In genomic region chr10:91590904-91591791, GRCh38 we compare ENCODE assay signal across 10 cellular contexts. TPM values are rescaled to one million over a fixed set of nuclear protein-coding genes. Genes with fewer than 3 reads are reported as not detected.
DNase-seq lines count a peak whose midpoint lies in the region; FAIRE-seq and TF ChIP-seq lines count a peak whose summit lies in the region.
"Had no signal": no experiment of that assay in that cellular context is flagged by ENCODE, and none has a peak within 500 bp of the region (broad histone marks: within the 10 kb centered on the region; RNA-seq: fewer than 3 reads in every experiment).

No MANE protein-coding gene starts in this region.

- TF ChIP-seq CTCF in AG04450 (IDR thresholded peaks at IDR 0.05; ENCODE audit: low read depth, low read length) = 0 out of 2 replicates have a peak, but pooled peaks have one; percentile 12

- no peaks in the 10 kb centered on the region for H3K36me3 Mint-ChIP-seq in activated T-helper 2 cell treated with anti-CD3 and anti-CD28 coated beads, Interferon-gamma antibody, Interleukin-2, Interleukin-4, amounts not matched to agents 10 μg/mL and 5 μg/mL and 100 μg/mL, durations not matched to agents 14 hours and 24 hours and 36 hours (ENCODE audit: low read depth)
- H3K36me3 Mint-ChIP-seq: naive B cell had no signal

- CTCF ChIA-PET in AG04450 (lab: Charles Lee) = interaction anchor here (0.6 to 2.9 kb wide), 5 partner anchors 36 to 180 kb away, joined by 3 to 24 read pairs (median 4); no protein-coding TSS in a partner anchor

- H3K27ac ChIP-seq in AG04450 (ENCODE audit: low read depth, low read length) (peak overlapping the region; percentile 98), epithelial cell of prostate (peak overlapping the region; percentile 33)

- H3K9me3 ChIP-seq in AG04450 (ENCODE audit: control insufficient read depth, insufficient read depth, low read length) = no peaks in the 10 kb centered on the region

- intact Hi-C loops in activated T-helper 2 cell treated with anti-CD3 and anti-CD28 coated beads, Interferon-gamma antibody, Interleukin-2, Interleukin-4, amounts not matched to agents 10 μg/mL and 5 μg/mL and 100 μg/mL, durations not matched to agents 14 hours and 24 hours and 36 hours (cut with micrococcal nuclease) = no loop called here

- H3K27me3 ChIP-seq in AG04450 (ENCODE audit: control insufficient read depth, insufficient read depth, low read length) = no peaks in the 10 kb centered on the region

- peak overlapping the region; percentile 11; the same call in 1 of the 2 replicates for H3K4me3 ChIP-seq in AG04450 (ENCODE audit: low read depth, low read length)

- no peaks in the 10 kb centered on the region for H3K4me1 Mint-ChIP-seq in activated T-helper 2 cell treated with anti-CD3 and anti-CD28 coated beads, Interferon-gamma antibody, Interleukin-2, Interleukin-4, amounts not matched to agents 10 μg/mL and 5 μg/mL and 100 μg/mL, durations not matched to agents 14 hours and 24 hours and 36 hours (ENCODE audit: low read depth)
- H3K4me1 Mint-ChIP-seq: activated T-helper 17 cell treated with anti-CD3 and anti-CD28 coated beads, Interleukin-2, amount 50 U/mL, for 72 hours; naive B cell had no signal

- H3K27ac Mint-ChIP-seq in activated T-helper 2 cell treated with anti-CD3 and anti-CD28 coated beads, Interferon-gamma antibody, Interleukin-2, Interleukin-4, amounts not matched to agents 10 μg/mL and 5 μg/mL and 100 μg/mL, durations not matched to agents 14 hours and 24 hours and 36 hours = no peak overlapping the region
- H3K27ac Mint-ChIP-seq: activated T-helper 17 cell treated with anti-CD3 and anti-CD28 coated beads, Interleukin-2, amount 50 U/mL, for 72 hours; naive B cell had no signal

- no peaks in the 10 kb centered on the region for H3K9me3 Mint-ChIP-seq in activated T-helper 2 cell treated with anti-CD3 and anti-CD28 coated beads, Interferon-gamma antibody, Interleukin-2, Interleukin-4, amounts not matched to agents 10 μg/mL and 5 μg/mL and 100 μg/mL, durations not matched to agents 14 hours and 24 hours and 36 hours
- H3K9me3 Mint-ChIP-seq: activated T-helper 17 cell treated with anti-CD3 and anti-CD28 coated beads, Interleukin-2, amount 50 U/mL, for 72 hours; naive B cell had no signal

- H3K27me3 Mint-ChIP-seq in activated T-helper 2 cell treated with anti-CD3 and anti-CD28 coated beads, Interferon-gamma antibody, Interleukin-2, Interleukin-4, amounts not matched to agents 10 μg/mL and 5 μg/mL and 100 μg/mL, durations not matched to agents 14 hours and 24 hours and 36 hours (ENCODE audit: low read depth) = no peaks in the 10 kb centered on the region

- H3K4me3 Mint-ChIP-seq in activated T-helper 2 cell treated with anti-CD3 and anti-CD28 coated beads, Interferon-gamma antibody, Interleukin-2, Interleukin-4, amounts not matched to agents 10 μg/mL and 5 μg/mL and 100 μg/mL, durations not matched to agents 14 hours and 24 hours and 36 hours (ENCODE audit: low read depth) = no peak overlapping the region
- H3K4me3 Mint-ChIP-seq: activated T-helper 17 cell treated with anti-CD3 and anti-CD28 coated beads, Interleukin-2, amount 50 U/mL, for 72 hours; naive B cell had no signal

- no peak for FAIRE-seq in HTR-8/SVneo (lab: Jason Lieb, UNC)

- DNase-seq in AG04450 (ENCODE audit: low read depth, low spot score) = peak; percentile 81
- peak; percentile 15 for DNase-seq in NCI-H446 treated with DMSO at 0.1 percent for 48 hours (lab: John Stamatoyannopoulos, UW)
- DNase-seq in epithelial cell of prostate (ENCODE audit: low read depth, low spot score) = no peak
- DNase-seq in myocyte (ENCODE audit: low read depth) = peak; percentile 98
- no peak for DNase-seq in HTR-8/SVneo (ENCODE audit: insufficient read length, low spot score)
- no peak for DNase-seq in NAMALWA (ENCODE audit: low spot score)
- DNase-seq in activated T-helper 2 cell treated with anti-CD3 and anti-CD28 coated beads, Interferon-gamma antibody, Interleukin-2, Interleukin-4, amounts not matched to agents 10 μg/mL and 5 μg/mL and 100 μg/mL, durations not matched to agents 14 hours and 24 hours and 36 hours (ENCODE audit: low spot score) = no peak
- DNase-seq in NCI-H526 treated with DMSO at 0.1 percent for 48 hours (lab: John Stamatoyannopoulos, UW) = no peak
- DNase-seq: naive B cell had no signal

- POLR2A ChIA-PET in AG04450 (lab: Yijun Ruan, JAX) = interaction anchor here (1.1 to 4.4 kb wide), 6 partner anchors 7 to 42 kb away, joined by 3 to 23 read pairs (median 12); partner anchors contain the start of gene PPP1R3C

RNA-seq across cellular contexts. Expression of gene PPP1R3C, which starts 41.7 kb away (rescaled TPM):
- polyA plus RNA-seq in AG04450 (2011; rRNA removed) = 42.2 and 51.1 TPM in 2 replicates
- 60.6 and 76.4 TPM in 2 replicates for polyA minus RNA-seq in AG04450 (2011; rRNA and poly(A)+ RNA removed)
- total RNA-seq in myocyte = 136 and 154 TPM in 2 replicates
- 46.9 TPM for polyA plus RNA-seq in myocyte (2012)
- total RNA-seq in activated T-helper 2 cell treated with anti-CD3 and anti-CD28 coated beads, Interferon-gamma antibody, Interleukin-2, Interleukin-4, amounts not matched to agents 10 μg/mL and 5 μg/mL and 100 μg/mL, durations not matched to agents 14 hours and 24 hours and 36 hours = 0.14 and 0.21 TPM in 2 replicates

Comparison
In these comparisons a context has a peak if more than half of its experiments do, and no peak if none do; other contexts are left out.
1. DNase-seq: peak in AG04450 (single experiment), NCI-H446 treated with DMSO at 0.1 percent for 48 hours (single experiment) and myocyte (single experiment); none in epithelial cell of prostate (single experiment), HTR-8/SVneo (single experiment), NAMALWA (single experiment), activated T-helper 2 cell treated with anti-CD3 and anti-CD28 coated beads, Interferon-gamma antibody, Interleukin-2, Interleukin-4, amounts not matched to agents 10 μg/mL and 5 μg/mL and 100 μg/mL, durations not matched to agents 14 hours and 24 hours and 36 hours (single experiment) and NCI-H526 treated with DMSO at 0.1 percent for 48 hours (single experiment).
2. RNA of gene PPP1R3C, which starts 41.7 kb away (total RNA-seq): 136 to 154 TPM in myocyte; 0.14 to 0.21 TPM in activated T-helper 2 cell treated with anti-CD3 and anti-CD28 coated beads, Interferon-gamma antibody, Interleukin-2, Interleukin-4, amounts not matched to agents 10 μg/mL and 5 μg/mL and 100 μg/mL, durations not matched to agents 14 hours and 24 hours and 36 hours; every median in the first group is over 100 times any median in the second.